Comparison of ENCODE assay signal across 21 cellular contexts in genomic region chr2:224072541-224073188, GRCh38. TPM values are rescaled to one million over a fixed set of nuclear protein-coding genes. Genes with fewer than 3 reads are reported as not detected.
DNase-seq lines count a peak whose midpoint lies in the region; TF ChIP-seq lines count a peak whose summit lies in the region.
"Had no signal": no experiment of that assay in that cellular context is flagged by ENCODE, and none has a peak within 500 bp of the region (broad histone marks: within the 10 kb centered on the region; RNA-seq: fewer than 3 reads in every experiment).

No MANE protein-coding gene starts in this region.

- peaks cover 0 to 6% (median 0%) of the 10 kb centered on the region in 3 donors for H3K27me3 ChIP-seq in skeletal muscle tissue (ENCODE audit: control insufficient read depth in 3 of 3, insufficient read depth in 3 of 3, low read length in 3 of 3)
- H3K27me3 ChIP-seq: BE2C, neutrophil, tibial nerve had no signal

- H3K9me3 ChIP-seq in HEK293 (ENCODE audit: control insufficient read depth, insufficient read depth, low read depth, low read length) (no peaks in the 10 kb centered on the region), skeletal muscle tissue (ENCODE audit: control insufficient read depth in 3 of 3, low read length in 3 of 3) (no peaks in the 10 kb centered on the region)
- H3K9me3 ChIP-seq: BE2C, Caco-2, mucosa of descending colon, neutrophil, tibial nerve had no signal

- CTCF ChIA-PET in HEK293 (lab: Yijun Ruan, JAX): interaction anchor here (0.9 kb wide), 1 partner anchor 79 kb away, joined by 3 read pairs; no protein-coding TSS in a partner anchor
- CTCF ChIA-PET in RWPE1 (lab: Yijun Ruan, JAX): no interaction called here

- H3K4me3 ChIP-seq in HEK293 (ENCODE audit: low read depth, low read length) (no peak overlapping the region), skeletal muscle tissue (ENCODE audit: low read length in 3 of 3) (no peak overlapping the region)
- H3K4me3 ChIP-seq: mucosa of descending colon, SK-N-MC, tibial nerve had no signal

- no peaks in the 10 kb centered on the region for H3K36me3 ChIP-seq in HEK293 (ENCODE audit: control insufficient read depth in 2 of 2, insufficient read depth in 1 of 2, low read length in 2 of 2)
- no peaks in the 10 kb centered on the region for H3K36me3 ChIP-seq in skeletal muscle tissue (ENCODE audit: control insufficient read depth in 3 of 3, insufficient read depth in 3 of 3, low read length in 3 of 3)
- H3K36me3 ChIP-seq: BE2C, neutrophil, tibial nerve had no signal

- DNase-seq in fibroblast of peridontal ligament (ENCODE audit: extremely low read depth) (peak; percentile 10), left kidney (ENCODE audit: low read depth, low spot score) (peak; percentile 60), epidermal melanocyte (ENCODE audit: insufficient read length, low spot score) (no peak), NK-92 (lab: John Stamatoyannopoulos, UW; ENCODE audit: unreplicated experiment) (no peak), MV-4-11 (lab: John Stamatoyannopoulos, UW) (no peak), RWPE1 (ENCODE audit: low spot score) (no peak)
- DNase-seq: activated CD4-positive, alpha-beta T cell treated with anti-CD3 and anti-CD28 coated beads, Interleukin-2, amount 50 U/mL, for 48 hours; anterior cingulate cortex; BE2C; Caco-2; effector memory CD8-positive, alpha-beta T cell; NCI-H1092; NCI-H2081 treated with DMSO at 0.1 percent for 48 hours; NCI-H774; stimulated activated naive CD4-positive, alpha-beta T cell had no signal

- no peak for TF ChIP-seq CTCF in HEK293 (tag by site-specific recombination; IDR thresholded peaks at IDR 0.05)
- TF ChIP-seq CTCF in RWPE1 (conservative IDR thresholded peaks at IDR 0.05; ENCODE audit: low read depth): no peak

- POLR2A ChIA-PET in HEK293 (lab: Yijun Ruan, JAX) (no interaction called here), RWPE1 (lab: Yijun Ruan, JAX; ENCODE audit: low non-redundant PET) (no interaction called here)

- H3K9ac ChIP-seq in skeletal muscle tissue (ENCODE audit: low read depth in 1 of 3, low read length in 3 of 3): no peak overlapping the region

- H3K4me1 ChIP-seq in HEK293 (ENCODE audit: control insufficient read depth, insufficient read depth, low read length) (no peaks in the 10 kb centered on the region), skeletal muscle tissue (ENCODE audit: control insufficient read depth in 3 of 3, insufficient read depth in 3 of 3, low read length in 3 of 3) (peaks cover 0 to 3% (median 0%) of the 10 kb centered on the region in 3 donors)
- H3K4me1 ChIP-seq: BE2C, Caco-2, tibial nerve had no signal

- H3K27ac ChIP-seq in HEK293 (ENCODE audit: extremely low read depth, low read depth, low read length) (no peak overlapping the region), skeletal muscle tissue (ENCODE audit: low read depth, low read length) (peak overlapping the region; percentile 42), RWPE1 (no peak overlapping the region)
- H3K27ac ChIP-seq: neutrophil, SK-N-MC, tibial nerve had no signal

TF ChIP-seq in HEK293, 187 proteins besides CTCF, POLR2A, EP300 and RAD21:
- TF ChIP-seq ZBTB17 (tag by site-specific recombination; IDR thresholded peaks at IDR 0.05): 0 out of 2 replicates have a peak, but pooled peaks have one; percentile 55
- TF ChIP-seq KLF17 (tag by site-specific recombination; IDR thresholded peaks at IDR 0.05): no peak

RNA-seq across cellular contexts. Expression of gene SERPINE2, which starts 33.6 kb away (rescaled TPM):
- total RNA-seq in skeletal muscle tissue: 33.4 TPM

Comparison
In these comparisons a context has a peak if more than half of its experiments do, and no peak if none do; other contexts are left out.
1. DNase-seq: peak in fibroblast of peridontal ligament (single experiment) and left kidney (single experiment); none in epidermal melanocyte (single experiment), NK-92 (single experiment), MV-4-11 (single experiment) and RWPE1 (single experiment).